5 cellular contexts compared by ENCODE assay signal in genomic region chr7:38175547-38175946, GRCh38.
TF ChIP-seq lines count a peak whose summit lies in the region.

No MANE protein-coding gene starts in this region.

TF ChIP-seq in A549, 52 proteins besides CTCF, POLR2A, EP300 and RAD21:
- peak; percentile 59 for TF ChIP-seq MAFK (IDR thresholded peaks at IDR 0.05; ENCODE audit: partially characterized antibody)

TF ChIP-seq in IMR-90, 13 proteins besides CTCF, POLR2A, EP300 and RAD21:
- peak; percentile 9; the same call in 1 of the 2 replicates for TF ChIP-seq MAFK (IDR thresholded peaks at IDR 0.05; ENCODE audit: low read depth, low read length)

TF ChIP-seq in K562, 482 proteins besides CTCF, POLR2A, EP300 and RAD21:
- TF ChIP-seq NFYB (IDR thresholded peaks at IDR 0.05; ENCODE audit: extremely low read depth, insufficient read length) (peak; percentile 34), ZNF316 (IDR thresholded peaks at IDR 0.05) (peak; percentile 41; the same call in 1 of the 2 replicates)

TF ChIP-seq in H1, 55 proteins besides CTCF, POLR2A, EP300 and RAD21:
- TF ChIP-seq SRF (IDR thresholded peaks at IDR 0.05; ENCODE audit: low read depth, low read length): peak; percentile 53

TF ChIP-seq in HepG2, 621 proteins besides CTCF, POLR2A, EP300 and RAD21:
- peak; percentile 35; the same call in 1 of the 2 replicates for TF ChIP-seq MAFF (IDR thresholded peaks at IDR 0.05; ENCODE audit: low read depth, low read length)
- peak; percentile 27; the same call in 1 of the 2 replicates for TF ChIP-seq NFYB (CRISPR knock-in tag; IDR thresholded peaks at IDR 0.05)
- TF ChIP-seq MAFK (conservative IDR thresholded peaks at IDR 0.05 in 1 of 2, IDR thresholded peaks at IDR 0.05 in 1 of 2; ENCODE audit: low read length in 2 of 2): peak; percentile 25 to 54; a peak in 2 of 4 replicates
- TF ChIP-seq ZMYM4 (CRISPR knock-in tag; IDR thresholded peaks at IDR 0.05): peak; percentile 18; the same call in 1 of the 2 replicates
- TF ChIP-seq SRF (IDR thresholded peaks at IDR 0.05; ENCODE audit: low read depth, low read length): peak; percentile 68
